8 cellular contexts compared by ENCODE assay signal in genomic region chr5:91499943-91500531, GRCh38.
A peak's percentile ranks its signal among the peaks of the same experiment; 100 is the strongest.
DNase-seq lines count a peak whose midpoint lies in the region; ATAC-seq and TF ChIP-seq lines count a peak whose summit lies in the region.

No MANE protein-coding gene starts in this region.

- DNase-seq in ACHN = peak; percentile 60
- DNase-seq in GM12864 (ENCODE audit: low read depth) = peak; percentile 7
- peak; percentile 58 for DNase-seq in NCI-H774 (lab: John Stamatoyannopoulos, UW)
- DNase-seq in cerebellum (ENCODE audit: low spot score) = peak; percentile 14
- DNase-seq in midbrain (lab: John Stamatoyannopoulos, UW) = peak; percentile 25
- DNase-seq in effector CD8-positive, alpha-beta T cell (lab: John Stamatoyannopoulos, UW) = no peak

- in situ Hi-C loops in ACHN (cut with HindIII; ENCODE audit: low pct_ligation_motif_present, low pct_unique_long_range_greater_than_20kb, low sequenced_read_pairs) = no loop called here

- ATAC-seq in HG02973 (IDR thresholded peaks at IDR 0.05; ENCODE audit: unreplicated experiment) (peak; percentile 65), HG03442 (IDR thresholded peaks at IDR 0.05; ENCODE audit: unreplicated experiment) (no peak)

- H3K4me3 ChIP-seq in GM12864 (ENCODE audit: low read depth, low read length) = no peak overlapping the region

- TF ChIP-seq CTCF in GM12864 (IDR thresholded peaks at IDR 0.05; ENCODE audit: low read depth, low read length, missing control alignments) = peak; percentile 45
